In genomic region chr13:50125306-50125555, GRCh38 we compare ENCODE assay signal across 8 cellular contexts.
DNase-seq lines count a peak whose midpoint lies in the region; ATAC-seq lines count a peak whose summit lies in the region.

No MANE protein-coding gene starts in this region.

- DNase-seq in activated naive CD4-positive, alpha-beta T cell treated with anti-CD3 and anti-CD28 coated beads for 36 hours: no peak
- no peak for DNase-seq in activated naive CD4-positive, alpha-beta T cell (lab: John Stamatoyannopoulos, UW)
- DNase-seq in Karpas-422: no peak
- no peak for DNase-seq in naive B cell
- no peak for DNase-seq in stimulated activated CD4-positive, alpha-beta T cell treated with anti-CD3 and anti-CD28 coated beads, Interleukin-4, amount 100 ng/mL, for 24 hours
- DNase-seq in NCI-H146 (lab: John Stamatoyannopoulos, UW): no peak

- peaks cover 78% of the 10 kb centered on the region for H3K4me1 ChIP-seq in Karpas-422 (ENCODE audit: low read length)

- H3K27ac Mint-ChIP-seq in activated naive CD4-positive, alpha-beta T cell treated with anti-CD3 and anti-CD28 coated beads for 36 hours: peak overlapping the region; percentile 86
- peak overlapping the region; percentile 85 for H3K27ac Mint-ChIP-seq in dendritic cell treated with granulocyte-macrophage colony-stimulating factor and Interleukin-4, amounts not matched to agents 40 ng/mL and 50 ng/mL, for 4 days
- H3K27ac Mint-ChIP-seq in naive B cell: peak overlapping the region; percentile 88 to 97 (median 94)

- H3K36me3 ChIP-seq in Karpas-422 (ENCODE audit: insufficient read depth, low read length): peaks cover 18% of the 10 kb centered on the region; the same call in 1 of the 2 replicates

- H3K36me3 Mint-ChIP-seq in activated naive CD4-positive, alpha-beta T cell treated with anti-CD3 and anti-CD28 coated beads for 36 hours (ENCODE audit: low read depth): peaks cover 2% of the 10 kb centered on the region
- H3K36me3 Mint-ChIP-seq in dendritic cell treated with granulocyte-macrophage colony-stimulating factor and Interleukin-4, amounts not matched to agents 40 ng/mL and 50 ng/mL, for 4 days (ENCODE audit: low read depth): peaks cover 32% of the 10 kb centered on the region
- H3K36me3 Mint-ChIP-seq in naive B cell: no peaks in the 10 kb centered on the region

- peak overlapping the region; percentile 77 for H3K4me3 Mint-ChIP-seq in activated naive CD4-positive, alpha-beta T cell treated with anti-CD3 and anti-CD28 coated beads for 36 hours
- H3K4me3 Mint-ChIP-seq in dendritic cell treated with granulocyte-macrophage colony-stimulating factor and Interleukin-4, amounts not matched to agents 40 ng/mL and 50 ng/mL, for 4 days: peak overlapping the region; percentile 90
- H3K4me3 Mint-ChIP-seq in naive B cell: peak overlapping the region; percentile 90 to 97 (median 92)

- peak overlapping the region; percentile 74 for H3K4me2 ChIP-seq in Karpas-422 (ENCODE audit: low read depth, low read length, poor library complexity, severe bottlenecking)

- H3K9me3 Mint-ChIP-seq in activated naive CD4-positive, alpha-beta T cell treated with anti-CD3 and anti-CD28 coated beads for 36 hours: no peaks in the 10 kb centered on the region
- H3K9me3 Mint-ChIP-seq in dendritic cell treated with granulocyte-macrophage colony-stimulating factor and Interleukin-4, amounts not matched to agents 40 ng/mL and 50 ng/mL, for 4 days: no peaks in the 10 kb centered on the region
- no peaks in the 10 kb centered on the region for H3K9me3 Mint-ChIP-seq in naive B cell

- peak; percentile 34 to 38 for ATAC-seq in naive B cell (ENCODE audit: low read depth in 2 of 2)
- ATAC-seq in GM21360 (IDR thresholded peaks at IDR 0.05; ENCODE audit: unreplicated experiment): no peak

- H3K4me1 Mint-ChIP-seq in activated naive CD4-positive, alpha-beta T cell treated with anti-CD3 and anti-CD28 coated beads for 36 hours (ENCODE audit: low read depth): peaks cover 57% of the 10 kb centered on the region
- H3K4me1 Mint-ChIP-seq in dendritic cell treated with granulocyte-macrophage colony-stimulating factor and Interleukin-4, amounts not matched to agents 40 ng/mL and 50 ng/mL, for 4 days (ENCODE audit: low read depth): peaks cover 73% of the 10 kb centered on the region
- peaks cover 50 to 72% (median 66%) of the 10 kb centered on the region in 3 donors for H3K4me1 Mint-ChIP-seq in naive B cell

- H3K9me2 ChIP-seq in Karpas-422 (replicated peaks; ENCODE audit: insufficient read depth, low read length): no peaks in the 10 kb centered on the region

- intact Hi-C loops in activated naive CD4-positive, alpha-beta T cell treated with anti-CD3 and anti-CD28 coated beads for 36 hours (cut with micrococcal nuclease): loop anchor here (1.0 to 5.0 kb wide), 8 partner anchors 120 to 1678 kb away; partner anchors contain the start of genes INTS6, KPNA3 and TRIM13
- intact Hi-C loops in dendritic cell treated with granulocyte-macrophage colony-stimulating factor and Interleukin-4, amounts not matched to agents 40 ng/mL and 50 ng/mL, for 4 days (cut with micrococcal nuclease): loop anchor here (2.0 to 5.0 kb wide), 2 partner anchors 128 to 787 kb away; partner anchors contain the start of gene TRIM13

- H4K20me1 ChIP-seq in Karpas-422 (ENCODE audit: insufficient read depth, low read depth, low read length): peaks cover 24% of the 10 kb centered on the region

- H3K9me3 ChIP-seq in Karpas-422 (ENCODE audit: low read length): no peaks in the 10 kb centered on the region

- H3K9ac ChIP-seq in Karpas-422 (ENCODE audit: low read length): peak overlapping the region; percentile 98

- CTCF ChIA-PET in activated naive CD4-positive, alpha-beta T cell treated with anti-CD3 and anti-CD28 coated beads for 36 hours (lab: Charles Lee): interaction anchor here (1.3 to 4.7 kb wide), 2 partner anchors 41 to 44 kb away, joined by 3 to 44 read pairs; no protein-coding TSS in a partner anchor

- H3K79me2 ChIP-seq in Karpas-422 (ENCODE audit: low read length): peaks cover 56% of the 10 kb centered on the region

- H2AFZ ChIP-seq in Karpas-422 (ENCODE audit: low read length): no peak overlapping the region

- peaks cover 21% of the 10 kb centered on the region for H3K27me3 Mint-ChIP-seq in activated naive CD4-positive, alpha-beta T cell treated with anti-CD3 and anti-CD28 coated beads for 36 hours (ENCODE audit: low read depth)
- H3K27me3 Mint-ChIP-seq in dendritic cell treated with granulocyte-macrophage colony-stimulating factor and Interleukin-4, amounts not matched to agents 40 ng/mL and 50 ng/mL, for 4 days: peaks cover 22% of the 10 kb centered on the region
- peaks cover 0 to 10% (median 5%) of the 10 kb centered on the region in 3 donors for H3K27me3 Mint-ChIP-seq in naive B cell

- peak overlapping the region; percentile 94 for H3K27ac ChIP-seq in Karpas-422 (ENCODE audit: low read length)

- peak overlapping the region; percentile 90 for H3K4me3 ChIP-seq in Karpas-422 (ENCODE audit: low read length)

- H3K27me3 ChIP-seq in Karpas-422 (ENCODE audit: low read length): no peaks in the 10 kb centered on the region
